Comparison of ENCODE assay signal across 3 cellular contexts in the genomic region with DNA sequence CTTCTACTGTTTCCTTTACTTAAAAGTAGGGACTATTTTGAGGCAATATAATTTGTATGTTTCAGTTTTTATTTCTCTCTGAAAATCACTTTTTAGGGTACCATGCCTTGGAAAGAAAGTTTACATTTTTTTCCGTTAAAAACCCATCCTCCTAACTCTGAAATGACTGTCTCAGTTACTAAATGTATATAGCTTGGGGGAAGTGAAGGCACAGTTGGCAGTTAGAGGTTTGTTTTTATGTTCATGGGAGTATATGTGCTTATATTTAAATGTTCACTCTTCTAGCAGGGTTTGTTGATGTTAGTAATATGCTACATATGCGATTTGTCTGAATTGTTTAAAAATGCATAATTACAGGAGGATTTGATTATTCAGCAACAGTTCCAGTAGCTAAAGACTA.
TF ChIP-seq lines count a peak whose summit lies in the region.

No MANE protein-coding gene starts in this region.

TF ChIP-seq in GM12891, 5 proteins besides CTCF, POLR2A, EP300 and RAD21 (continued from another document):
- no peak for TF ChIP-seq POU2F2 (IDR thresholded peaks at IDR 0.05; ENCODE audit: low read depth, low read length)

TF ChIP-seq in IMR-90, 13 proteins besides CTCF, POLR2A, EP300 and RAD21 (continued from another document):
- TF ChIP-seq MAZ (IDR thresholded peaks at IDR 0.05; ENCODE audit: borderline replicate concordance, low read depth, low read length), result no peak
- no peak for TF ChIP-seq CHD1 (IDR thresholded peaks at IDR 0.05; ENCODE audit: low read depth, low read length)
- TF ChIP-seq FOS (IDR thresholded peaks at IDR 0.05; ENCODE audit: low read depth, low read length), result no peak
- no peak for TF ChIP-seq MXI1 (IDR thresholded peaks at IDR 0.05; ENCODE audit: borderline replicate concordance, low read depth, low read length)
- TF ChIP-seq RFX5 (IDR thresholded peaks at IDR 0.05; ENCODE audit: low read depth, low read length), result no peak
- TF ChIP-seq, protein P1, sequence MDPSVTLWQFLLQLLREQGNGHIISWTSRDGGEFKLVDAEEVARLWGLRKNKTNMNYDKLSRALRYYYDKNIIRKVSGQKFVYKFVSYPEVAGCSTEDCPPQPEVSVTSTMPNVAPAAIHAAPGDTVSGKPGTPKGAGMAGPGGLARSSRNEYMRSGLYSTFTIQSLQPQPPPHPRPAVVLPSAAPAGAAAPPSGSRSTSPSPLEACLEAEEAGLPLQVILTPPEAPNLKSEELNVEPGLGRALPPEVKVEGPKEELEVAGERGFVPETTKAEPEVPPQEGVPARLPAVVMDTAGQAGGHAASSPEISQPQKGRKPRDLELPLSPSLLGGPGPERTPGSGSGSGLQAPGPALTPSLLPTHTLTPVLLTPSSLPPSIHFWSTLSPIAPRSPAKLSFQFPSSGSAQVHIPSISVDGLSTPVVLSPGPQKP (IDR thresholded peaks at IDR 0.05; ENCODE audit: borderline replicate concordance, low read depth, low read length), result no peak
- TF ChIP-seq SMC3 (IDR thresholded peaks at IDR 0.05; ENCODE audit: low read depth, low read length), result no peak
- TF ChIP-seq, protein P2, sequence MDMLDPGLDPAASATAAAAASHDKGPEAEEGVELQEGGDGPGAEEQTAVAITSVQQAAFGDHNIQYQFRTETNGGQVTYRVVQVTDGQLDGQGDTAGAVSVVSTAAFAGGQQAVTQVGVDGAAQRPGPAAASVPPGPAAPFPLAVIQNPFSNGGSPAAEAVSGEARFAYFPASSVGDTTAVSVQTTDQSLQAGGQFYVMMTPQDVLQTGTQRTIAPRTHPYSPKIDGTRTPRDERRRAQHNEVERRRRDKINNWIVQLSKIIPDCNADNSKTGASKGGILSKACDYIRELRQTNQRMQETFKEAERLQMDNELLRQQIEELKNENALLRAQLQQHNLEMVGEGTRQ (IDR thresholded peaks at IDR 0.05; ENCODE audit: low read depth, low read length), result no peak
- no peak for TF ChIP-seq RCOR1 (IDR thresholded peaks at IDR 0.05; ENCODE audit: insufficient replicate concordance, low read length)

TF ChIP-seq in WTC11, 78 proteins besides CTCF, POLR2A, EP300 and RAD21:
- TF ChIP-seq, protein P3, sequence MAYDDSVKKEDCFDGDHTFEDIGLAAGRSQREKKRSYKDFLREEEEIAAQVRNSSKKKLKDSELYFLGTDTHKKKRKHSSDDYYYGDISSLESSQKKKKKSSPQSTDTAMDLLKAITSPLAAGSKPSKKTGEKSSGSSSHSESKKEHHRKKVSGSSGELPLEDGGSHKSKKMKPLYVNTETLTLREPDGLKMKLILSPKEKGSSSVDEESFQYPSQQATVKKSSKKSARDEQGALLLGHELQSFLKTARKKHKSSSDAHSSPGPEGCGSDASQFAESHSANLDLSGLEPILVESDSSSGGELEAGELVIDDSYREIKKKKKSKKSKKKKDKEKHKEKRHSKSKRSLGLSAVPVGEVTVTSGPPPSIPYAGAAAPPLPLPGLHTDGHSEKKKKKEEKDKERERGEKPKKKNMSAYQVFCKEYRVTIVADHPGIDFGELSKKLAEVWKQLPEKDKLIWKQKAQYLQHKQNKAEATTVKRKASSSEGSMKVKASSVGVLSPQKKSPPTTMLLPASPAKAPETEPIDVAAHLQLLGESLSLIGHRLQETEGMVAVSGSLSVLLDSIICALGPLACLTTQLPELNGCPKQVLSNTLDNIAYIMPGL (CRISPR knock-in tag; IDR thresholded peaks at IDR 0.05), result no peak
- no peak for TF ChIP-seq RORB (CRISPR knock-in tag; IDR thresholded peaks at IDR 0.05)
- TF ChIP-seq RELA (CRISPR knock-in tag; IDR thresholded peaks at IDR 0.05; ENCODE audit: borderline replicate concordance), result no peak
- TF ChIP-seq, protein P4, sequence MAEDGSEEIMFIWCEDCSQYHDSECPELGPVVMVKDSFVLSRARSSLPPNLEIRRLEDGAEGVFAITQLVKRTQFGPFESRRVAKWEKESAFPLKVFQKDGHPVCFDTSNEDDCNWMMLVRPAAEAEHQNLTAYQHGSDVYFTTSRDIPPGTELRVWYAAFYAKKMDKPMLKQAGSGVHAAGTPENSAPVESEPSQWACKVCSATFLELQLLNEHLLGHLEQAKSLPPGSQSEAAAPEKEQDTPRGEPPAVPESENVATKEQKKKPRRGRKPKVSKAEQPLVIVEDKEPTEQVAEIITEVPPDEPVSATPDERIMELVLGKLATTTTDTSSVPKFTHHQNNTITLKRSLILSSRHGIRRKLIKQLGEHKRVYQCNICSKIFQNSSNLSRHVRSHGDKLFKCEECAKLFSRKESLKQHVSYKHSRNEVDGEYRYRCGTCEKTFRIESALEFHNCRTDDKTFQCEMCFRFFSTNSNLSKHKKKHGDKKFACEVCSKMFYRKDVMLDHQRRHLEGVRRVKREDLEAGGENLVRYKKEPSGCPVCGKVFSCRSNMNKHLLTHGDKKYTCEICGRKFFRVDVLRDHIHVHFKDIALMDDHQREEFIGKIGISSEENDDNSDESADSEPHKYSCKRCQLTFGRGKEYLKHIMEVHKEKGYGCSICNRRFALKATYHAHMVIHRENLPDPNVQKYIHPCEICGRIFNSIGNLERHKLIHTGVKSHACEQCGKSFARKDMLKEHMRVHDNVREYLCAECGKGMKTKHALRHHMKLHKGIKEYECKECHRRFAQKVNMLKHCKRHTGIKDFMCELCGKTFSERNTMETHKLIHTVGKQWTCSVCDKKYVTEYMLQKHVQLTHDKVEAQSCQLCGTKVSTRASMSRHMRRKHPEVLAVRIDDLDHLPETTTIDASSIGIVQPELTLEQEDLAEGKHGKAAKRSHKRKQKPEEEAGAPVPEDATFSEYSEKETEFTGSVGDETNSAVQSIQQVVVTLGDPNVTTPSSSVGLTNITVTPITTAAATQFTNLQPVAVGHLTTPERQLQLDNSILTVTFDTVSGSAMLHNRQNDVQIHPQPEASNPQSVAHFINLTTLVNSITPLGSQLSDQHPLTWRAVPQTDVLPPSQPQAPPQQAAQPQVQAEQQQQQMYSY (CRISPR knock-in tag; IDR thresholded peaks at IDR 0.05), result no peak
- TF ChIP-seq ETV6 (CRISPR knock-in tag; IDR thresholded peaks at IDR 0.05), result no peak
- TF ChIP-seq, protein P5, sequence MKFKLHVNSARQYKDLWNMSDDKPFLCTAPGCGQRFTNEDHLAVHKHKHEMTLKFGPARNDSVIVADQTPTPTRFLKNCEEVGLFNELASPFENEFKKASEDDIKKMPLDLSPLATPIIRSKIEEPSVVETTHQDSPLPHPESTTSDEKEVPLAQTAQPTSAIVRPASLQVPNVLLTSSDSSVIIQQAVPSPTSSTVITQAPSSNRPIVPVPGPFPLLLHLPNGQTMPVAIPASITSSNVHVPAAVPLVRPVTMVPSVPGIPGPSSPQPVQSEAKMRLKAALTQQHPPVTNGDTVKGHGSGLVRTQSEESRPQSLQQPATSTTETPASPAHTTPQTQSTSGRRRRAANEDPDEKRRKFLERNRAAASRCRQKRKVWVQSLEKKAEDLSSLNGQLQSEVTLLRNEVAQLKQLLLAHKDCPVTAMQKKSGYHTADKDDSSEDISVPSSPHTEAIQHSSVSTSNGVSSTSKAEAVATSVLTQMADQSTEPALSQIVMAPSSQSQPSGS (CRISPR knock-in tag; IDR thresholded peaks at IDR 0.05; ENCODE audit: borderline replicate concordance, low read depth), result no peak
- no peak for TF ChIP-seq ZNF423 (CRISPR knock-in tag; IDR thresholded peaks at IDR 0.05)
- TF ChIP-seq IRF2 (CRISPR knock-in tag; IDR thresholded peaks at IDR 0.05; ENCODE audit: borderline replicate concordance, low read depth), result no peak
- no peak for TF ChIP-seq NR2C2 (CRISPR knock-in tag; IDR thresholded peaks at IDR 0.05)
- TF ChIP-seq ZNF317 (CRISPR knock-in tag; IDR thresholded peaks at IDR 0.05; ENCODE audit: borderline replicate concordance, low read depth), result no peak
- no peak for TF ChIP-seq CREM (CRISPR knock-in tag; IDR thresholded peaks at IDR 0.05)
- no peak for TF ChIP-seq CBFB (CRISPR knock-in tag; IDR thresholded peaks at IDR 0.05; ENCODE audit: low read depth)
- TF ChIP-seq HMGA2 (CRISPR knock-in tag; IDR thresholded peaks at IDR 0.05), result no peak
